1 cellular context compared by ENCODE assay signal in genomic region chr6:158389188-158389919, GRCh38.
TF ChIP-seq lines count a peak whose summit lies in the region.

No MANE protein-coding gene starts in this region.

TF ChIP-seq in HepG2, 621 proteins besides CTCF, POLR2A, EP300 and RAD21 (continued from another document):
- TF ChIP-seq SNAPC4 (CRISPR knock-in tag; IDR thresholded peaks at IDR 0.05) = no peak
- TF ChIP-seq ZNF414 (CRISPR knock-in tag; IDR thresholded peaks at IDR 0.05) = no peak
- TF ChIP-seq ZNF766 (CRISPR knock-in tag; IDR thresholded peaks at IDR 0.05; ENCODE audit: borderline replicate concordance) = no peak
- no peak for TF ChIP-seq ZBTB1 (CRISPR knock-in tag; IDR thresholded peaks at IDR 0.05; ENCODE audit: borderline replicate concordance)
- TF ChIP-seq ZNF747 (CRISPR knock-in tag; IDR thresholded peaks at IDR 0.05; ENCODE audit: borderline replicate concordance) = no peak
- TF ChIP-seq ATAD3A (CRISPR knock-in tag; IDR thresholded peaks at IDR 0.05) = no peak
- no peak for TF ChIP-seq ZNF552 (CRISPR knock-in tag; IDR thresholded peaks at IDR 0.05; ENCODE audit: borderline replicate concordance)
- TF ChIP-seq, protein P1, sequence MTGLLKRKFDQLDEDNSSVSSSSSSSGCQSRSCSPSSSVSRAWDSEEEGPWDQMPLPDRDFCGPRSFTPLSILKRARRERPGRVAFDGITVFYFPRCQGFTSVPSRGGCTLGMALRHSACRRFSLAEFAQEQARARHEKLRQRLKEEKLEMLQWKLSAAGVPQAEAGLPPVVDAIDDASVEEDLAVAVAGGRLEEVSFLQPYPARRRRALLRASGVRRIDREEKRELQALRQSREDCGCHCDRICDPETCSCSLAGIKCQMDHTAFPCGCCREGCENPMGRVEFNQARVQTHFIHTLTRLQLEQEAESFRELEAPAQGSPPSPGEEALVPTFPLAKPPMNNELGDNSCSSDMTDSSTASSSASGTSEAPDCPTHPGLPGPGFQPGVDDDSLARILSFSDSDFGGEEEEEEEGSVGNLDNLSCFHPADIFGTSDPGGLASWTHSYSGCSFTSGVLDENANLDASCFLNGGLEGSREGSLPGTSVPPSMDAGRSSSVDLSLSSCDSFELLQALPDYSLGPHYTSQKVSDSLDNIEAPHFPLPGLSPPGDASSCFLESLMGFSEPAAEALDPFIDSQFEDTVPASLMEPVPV (CRISPR knock-in tag; IDR thresholded peaks at IDR 0.05) = no peak
